In the genomic region with DNA sequence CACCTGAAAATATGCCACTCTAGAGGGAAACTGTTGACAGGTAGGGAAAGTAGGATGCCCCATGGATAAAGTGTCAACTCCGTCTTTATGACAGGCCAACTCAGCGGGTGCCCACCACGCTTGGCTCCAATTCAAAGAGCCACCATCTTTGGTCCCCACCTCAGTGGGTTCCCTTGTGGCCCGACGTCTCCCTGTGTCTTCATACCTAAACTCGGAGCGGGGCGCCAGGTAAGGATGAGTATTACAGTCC, we compare ENCODE assay signal across 8 cellular contexts. TPM values are rescaled to one million over a fixed set of nuclear protein-coding genes. Genes with fewer than 3 reads are reported as not detected.
DNase-seq lines count a peak whose midpoint lies in the region; ATAC-seq, FAIRE-seq and TF ChIP-seq lines count a peak whose summit lies in the region.

No MANE protein-coding gene starts in this region.

- H3K4me1 ChIP-seq in OCI-LY7 (ENCODE audit: insufficient read depth, low read length, poor library complexity, severe bottlenecking) (peaks cover 49% of the 10 kb centered on the region), neutrophil (ENCODE audit: control insufficient read depth in 1 of 2, insufficient read depth in 1 of 2, low read depth in 1 of 2, low read length in 1 of 2) (peaks cover 44% of the 10 kb centered on the region in 2 experiments)

- H3K4me1 Mint-ChIP-seq in CD4-positive, alpha-beta T cell (ENCODE audit: low read depth) = peaks cover 41% of the 10 kb centered on the region
- H3K4me1 Mint-ChIP-seq in endothelial cell (ENCODE audit: unreplicated experiment) = peaks cover 30% of the 10 kb centered on the region

- no peaks in the 10 kb centered on the region for H4K20me1 ChIP-seq in OCI-LY7 (ENCODE audit: insufficient read depth, low read length)

- H2AFZ ChIP-seq in OCI-LY7 (ENCODE audit: low read length) = no peak overlapping the region

- ATAC-seq in CD4-positive, alpha-beta T cell (ENCODE audit: poor library complexity) = no peak
- ATAC-seq in HG03439 (IDR thresholded peaks at IDR 0.05; ENCODE audit: unreplicated experiment) (no peak), omental fat pad (ENCODE audit: low FRiP score) (no peak)

- TF ChIP-seq CTCF in CD4-positive, alpha-beta T cell (IDR thresholded peaks at IDR 0.05) = no peak
- no peak for TF ChIP-seq CTCF in OCI-LY7 (conservative IDR thresholded peaks at IDR 0.05; ENCODE audit: low read length)
- no peak for TF ChIP-seq CTCF in endothelial cell (IDR thresholded peaks at IDR 0.05; ENCODE audit: unreplicated experiment)
- no peak for TF ChIP-seq CTCF in neutrophil (IDR thresholded peaks at IDR 0.05)
- no peak for TF ChIP-seq CTCF in omental fat pad (IDR thresholded peaks at IDR 0.05)

- peak overlapping the region; percentile 95 for H3K4me3 Mint-ChIP-seq in CD4-positive, alpha-beta T cell
- peak overlapping the region; percentile 98 for H3K4me3 Mint-ChIP-seq in endothelial cell (ENCODE audit: unreplicated experiment)

- no peaks in the 10 kb centered on the region for H3K9me3 ChIP-seq in CD4-positive, alpha-beta T cell (ENCODE audit: control insufficient read depth, low read length)
- no peaks in the 10 kb centered on the region for H3K9me3 ChIP-seq in OCI-LY7 (ENCODE audit: low read length)
- H3K9me3 ChIP-seq in neutrophil = no peaks in the 10 kb centered on the region

- H3K79me2 ChIP-seq in OCI-LY7 (ENCODE audit: insufficient read depth, low read depth, low read length) = peaks cover 54% of the 10 kb centered on the region

- no peaks in the 10 kb centered on the region for H3K9me3 Mint-ChIP-seq in CD4-positive, alpha-beta T cell
- no peaks in the 10 kb centered on the region for H3K9me3 Mint-ChIP-seq in endothelial cell (ENCODE audit: unreplicated experiment)

- FAIRE-seq in RCC 7860 (lab: Jason Lieb, UNC) = no peak

- no peaks in the 10 kb centered on the region for H3K9me2 ChIP-seq in OCI-LY7 (ENCODE audit: insufficient read depth, low read length)

- DNase-seq in CD4-positive, alpha-beta T cell = no peak
- DNase-seq in OCI-LY7 (ENCODE audit: low spot score) (no peak), endothelial cell (ENCODE audit: low spot score) (no peak), NCI-H526 treated with DMSO at 0.1 percent for 48 hours (lab: John Stamatoyannopoulos, UW) (no peak), RCC 7860 (ENCODE audit: low spot score) (no peak), omental fat pad (ENCODE audit: low spot score) (no peak)

- intact Hi-C loops in CD4-positive, alpha-beta T cell (cut with DNase I, micrococcal nuclease) = loop anchor here (1.0 to 5.0 kb wide), 3 partner anchors 30 to 228 kb away; partner anchors contain the start of genes GNL1 (in 1 of the 2), HLA-E (in 1 of the 2) and PRR3 (in 1 of the 2)
- intact Hi-C loops in OCI-LY7 (cut with micrococcal nuclease; ENCODE audit: unreplicated experiment) = loop anchor here (1.0 kb wide), 3 partner anchors 25 to 100 kb away; partner anchors contain the start of genes FLOT1, MRPS18B and PPP1R10

- H3K36me3 Mint-ChIP-seq in CD4-positive, alpha-beta T cell (ENCODE audit: low read depth) = peaks cover 72% of the 10 kb centered on the region
- peaks cover 44% of the 10 kb centered on the region for H3K36me3 Mint-ChIP-seq in endothelial cell (ENCODE audit: low read depth, unreplicated experiment)

- H3K27me3 Mint-ChIP-seq in CD4-positive, alpha-beta T cell = no peaks in the 10 kb centered on the region
- H3K27me3 Mint-ChIP-seq in endothelial cell (ENCODE audit: unreplicated experiment) = peaks cover 5% of the 10 kb centered on the region

- peaks cover 55% of the 10 kb centered on the region for H3K36me3 ChIP-seq in OCI-LY7 (ENCODE audit: insufficient read depth, low read length)
- H3K36me3 ChIP-seq in neutrophil = no peaks in the 10 kb centered on the region

- peak overlapping the region; percentile 86 for H3K27ac ChIP-seq in CD4-positive, alpha-beta T cell (ENCODE audit: low read depth, low read length)
- H3K27ac ChIP-seq in OCI-LY7 (ENCODE audit: low read depth, low read length, poor library complexity, severe bottlenecking) = peak overlapping the region; percentile 97
- H3K27ac ChIP-seq in neutrophil = peak overlapping the region; percentile 97

- peak overlapping the region; percentile 96 for H3K27ac Mint-ChIP-seq in CD4-positive, alpha-beta T cell
- H3K27ac Mint-ChIP-seq in endothelial cell (ENCODE audit: unreplicated experiment) = peak overlapping the region; percentile 99

- POLR2A ChIA-PET in CD4-positive, alpha-beta T cell (lab: Charles Lee) = interaction anchor here (0.6 to 11.0 kb wide), 27 partner anchors 10 to 1097 kb away, joined by 3 to 381 read pairs (median 4); partner anchors contain the start of genes ABCF1, DHX16, GNL1 and MRPS18B
- POLR2A ChIA-PET in OCI-LY7 (lab: Charles Lee) = interaction anchor here (0.7 to 6.0 kb wide), 7 partner anchors 20 to 102 kb away, joined by 3 to 71 read pairs (median 4); partner anchors contain the start of genes FLOT1, MRPS18B and NRM

- BruUV-seq in OCI-LY7 (replicated peaks; lab: Mats Ljungman, UMichigan) = TSS peak; percentile 46

- H3K4me2 ChIP-seq in OCI-LY7 (ENCODE audit: low read length) = peak overlapping the region; percentile 96

- H3K4me3 ChIP-seq in OCI-LY7 (ENCODE audit: low read depth, low read length, poor library complexity, severe bottlenecking) = peak overlapping the region; percentile 91
- H3K4me3 ChIP-seq in neutrophil (ENCODE audit: low read depth in 1 of 2, low read length in 1 of 2) = peak overlapping the region; percentile 69 to 73

- H3K27me3 ChIP-seq in CD4-positive, alpha-beta T cell (ENCODE audit: control insufficient read depth, insufficient read depth, low read length) = no peaks in the 10 kb centered on the region
- no peaks in the 10 kb centered on the region for H3K27me3 ChIP-seq in neutrophil

- CTCF ChIA-PET in CD4-positive, alpha-beta T cell (lab: Charles Lee) = interaction anchor here (0.6 to 20.2 kb wide), 7 partner anchors 15 to 174 kb away, joined by 3 to 526 read pairs (median 4); partner anchors contain the start of genes DHX16 and MRPS18B
- CTCF ChIA-PET in OCI-LY7 (lab: Charles Lee; ENCODE audit: unreplicated experiment) = interaction anchor here (0.8 to 1.7 kb wide), 3 partner anchors 13 to 36 kb away, joined by 3 to 5 read pairs (median 5); no protein-coding TSS in a partner anchor

RNA-seq across cellular contexts. Expression of gene MDC1, which starts 0.3 kb away (rescaled TPM):
- 10 to 100 TPM; 50.5 to 56.8 TPM for total RNA-seq in CD4-positive, alpha-beta T cell
- total RNA-seq in OCI-LY7 (2014; rRNA removed; shearing (Covaris generic)) = 35.0 and 41.6 TPM in 2 replicates
- total RNA-seq in OCI-LY7 (2022) (107 and 133 TPM in 2 replicates), endothelial cell (ENCODE audit: unreplicated experiment) (51.7 TPM), omental fat pad (10 to 100 TPM in 1 of 4 donors, 1 to 10 TPM in 3; 6.2 to 15.0 (median 7.2) TPM)

RNA-seq across cellular contexts. Expression of gene TUBB, which starts 3.3 kb away (rescaled TPM):
- 10 to 100 TPM; 76.0 to 78.4 TPM for total RNA-seq in CD4-positive, alpha-beta T cell
- 1,287 and 1,346 TPM in 2 replicates for total RNA-seq in OCI-LY7 (2014; rRNA removed; shearing (Covaris generic))
- total RNA-seq in OCI-LY7 (2022) (1,244 and 1,350 TPM in 2 replicates), endothelial cell (ENCODE audit: unreplicated experiment) (1,094 TPM), omental fat pad (100 to 1,000 TPM; 229 to 281 (median 256) TPM)

RNA-seq across cellular contexts. Expression of gene FLOT1, which starts 25.7 kb away (rescaled TPM):
- total RNA-seq in CD4-positive, alpha-beta T cell = 10 to 100 TPM; 31.6 TPM
- total RNA-seq in OCI-LY7 (2014; rRNA removed; shearing (Covaris generic)) = 66.7 and 70.7 TPM in 2 replicates
- total RNA-seq in OCI-LY7 (2022) (108 and 117 TPM in 2 replicates), endothelial cell (ENCODE audit: unreplicated experiment) (136 TPM), omental fat pad (100 to 1,000 TPM in 3 of 4 donors, 10 to 100 TPM in 1; 90.2 to 156 (median 142) TPM)

RNA-seq across cellular contexts. Expression of gene NRM, which starts 26.0 kb away (rescaled TPM):
- total RNA-seq in CD4-positive, alpha-beta T cell = 1 to 10 TPM; 3.8 to 4.4 TPM
- 13.6 and 18.6 TPM in 2 replicates for total RNA-seq in OCI-LY7 (2014; rRNA removed; shearing (Covaris generic))
- total RNA-seq in OCI-LY7 (2022) (36.7 and 44.0 TPM in 2 replicates), endothelial cell (ENCODE audit: unreplicated experiment) (26.0 TPM), omental fat pad (1 to 10 TPM; 2.9 to 5.8 (median 3.7) TPM)

RNA-seq across cellular contexts. Expression of gene IER3, which starts 27.5 kb away (rescaled TPM):
- 1 to 10 TPM; 5.7 to 5.8 TPM for total RNA-seq in CD4-positive, alpha-beta T cell
- total RNA-seq in OCI-LY7 (2014; rRNA removed; shearing (Covaris generic)) = 0.51 and 2.8 TPM in 2 replicates
- total RNA-seq in OCI-LY7 (2022) = 1.3 and 1.6 TPM in 2 replicates
- 4.8 TPM for total RNA-seq in endothelial cell (ENCODE audit: unreplicated experiment)
- total RNA-seq in omental fat pad = 100 to 1,000 TPM in 1 of 4 donors, 10 to 100 TPM in 2, 1 to 10 TPM in 1; 6.8 to 224 (median 43.4) TPM
